ENCODE assay signal across 1 cellular context in genomic region chr17:76726231-76726765, GRCh38.
A peak's percentile ranks its signal among the peaks of the same experiment; 100 is the strongest.
TF ChIP-seq lines count a peak whose summit lies in the region.

TSS of gene JMJD6 (minus strand) at chr17:76726606. CDS start at chr17:76726475, 131 bp downstream.

TF ChIP-seq in HepG2, 621 proteins besides CTCF, POLR2A, EP300 and RAD21 (continued from another document):
- TF ChIP-seq ZNF646 (CRISPR knock-in tag; IDR thresholded peaks at IDR 0.05) (no peak), ZNF800 (CRISPR knock-in tag; IDR thresholded peaks at IDR 0.05) (peak; percentile 0; the same call in 1 of the 2 replicates), KDM2A (CRISPR knock-in tag; IDR thresholded peaks at IDR 0.05; ENCODE audit: borderline replicate concordance, low read depth) (peak; percentile 74; the same call in 1 of the 2 replicates), SMAD1 (CRISPR knock-in tag; IDR thresholded peaks at IDR 0.05; ENCODE audit: borderline replicate concordance, low read depth) (no peak; the same call in 1 of the 2 replicates), ZEB1 (IDR thresholded peaks at IDR 0.05; ENCODE audit: insufficient replicate concordance, low read depth) (no peak), MXD1 (CRISPR knock-in tag; IDR thresholded peaks at IDR 0.05) (peak; percentile 43; the same call in 1 of the 2 replicates), SMARCE1 (IDR thresholded peaks at IDR 0.05; ENCODE audit: borderline replicate concordance) (no peak), NR2F1 (CRISPR knock-in tag; IDR thresholded peaks at IDR 0.05) (peak; percentile 25 to 38; a peak in 1 of 4 replicates), ZNF781 (CRISPR knock-in tag; IDR thresholded peaks at IDR 0.05; ENCODE audit: borderline replicate concordance, not compliant biosample characterization) (no peak), ZNF672 (CRISPR knock-in tag; IDR thresholded peaks at IDR 0.05) (no peak), ZNF460 (CRISPR knock-in tag; IDR thresholded peaks at IDR 0.05; ENCODE audit: borderline replicate concordance) (no peak; the same call in 1 of the 2 replicates)
